Comparison of ENCODE assay signal across 29 cellular contexts in the genomic region with DNA sequence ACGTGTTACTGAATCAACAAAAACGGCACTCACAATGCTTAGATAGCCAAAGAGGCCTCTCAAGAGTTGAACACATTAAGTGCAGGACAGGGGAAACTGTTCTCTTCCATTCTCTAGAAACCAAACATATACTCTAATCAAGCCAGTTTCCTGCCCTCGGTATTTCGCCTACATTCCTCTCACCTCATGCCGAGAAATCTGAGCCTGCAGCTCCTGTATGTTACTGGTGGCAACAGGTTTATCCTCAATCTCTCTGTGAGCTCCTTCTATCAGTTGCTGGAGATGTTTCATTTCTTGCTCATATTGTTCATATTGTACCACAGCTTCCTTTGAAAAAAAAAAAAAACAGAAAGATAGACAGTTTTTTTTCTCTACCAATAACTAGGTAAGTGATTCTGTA.
"Had no signal": no experiment of that assay in that cellular context is flagged by ENCODE, and none has a peak within 500 bp of the region (broad histone marks: within the 10 kb centered on the region; RNA-seq: fewer than 3 reads in every experiment).

No MANE protein-coding gene starts in this region.

- H3K36me3 Mint-ChIP-seq: stimulated activated memory B cell treated with anti-CD40 and anti-IgM and Interleukin-4, amounts not matched to agents 10 μg/mL and 1 μg/mL and 100 μg/mL, for 72 hours had no signal

- H2AFZ ChIP-seq: hepatocyte, parathyroid adenoma had no signal

- H3K4me3 ChIP-seq: gastroesophageal sphincter, heart left ventricle, hepatocyte, right lobe of liver, testis, tibial artery, upper lobe of left lung had no signal

- H3K4me2 ChIP-seq: hepatocyte had no signal

- H3K27me3 Mint-ChIP-seq: progenitor cell of endocrine pancreas; stimulated activated memory B cell treated with anti-CD40 and anti-IgM and Interleukin-4, amounts not matched to agents 10 μg/mL and 1 μg/mL and 100 μg/mL, for 72 hours had no signal

- DNase-seq: cerebellar nuclear complex; effector CD8-positive, alpha-beta T cell; endodermal cell; foreskin keratinocyte; heart left ventricle; kidney; mesenchymal stem cell; midbrain; natural killer cell; right lobe of liver; stimulated activated CD4-positive, alpha-beta T cell treated with anti-CD3 and anti-CD28 coated beads, Interleukin-2, amount 100 ng/mL, for 24 hours; stimulated activated CD4-positive, alpha-beta T cell treated with anti-CD3 and anti-CD28 coated beads, Interleukin-4, amount 100 ng/mL, for 24 hours; stimulated activated naive CD8-positive, alpha-beta T cell treated with anti-CD3 and anti-CD28 coated beads, Interleukin-15, Interleukin-2, amounts not matched to agents 100 U/mL and 50 U/mL, for 24 hours; substantia nigra; testis; tibial artery; upper lobe of left lung had no signal

- H3K4me3 Mint-ChIP-seq: endodermal cell; natural killer cell; neural crest cell; stimulated activated memory B cell treated with anti-CD40 and anti-IgM and Interleukin-4, amounts not matched to agents 10 μg/mL and 1 μg/mL and 100 μg/mL, for 72 hours had no signal

- H3K79me2 ChIP-seq: hepatocyte, parathyroid adenoma had no signal

- H3K9me3 ChIP-seq: gastroesophageal sphincter, heart left ventricle, neutrophil, right lobe of liver, testis, tibial artery, upper lobe of left lung had no signal

- H3K4me1 Mint-ChIP-seq: neural crest cell; stimulated activated memory B cell treated with anti-CD40 and anti-IgM and Interleukin-4, amounts not matched to agents 10 μg/mL and 1 μg/mL and 100 μg/mL, for 72 hours had no signal

- H3K9ac ChIP-seq: parathyroid adenoma had no signal

- H3K9me3 Mint-ChIP-seq: endodermal cell; natural killer cell; neural crest cell; stimulated activated memory B cell treated with anti-CD40 and anti-IgM and Interleukin-4, amounts not matched to agents 10 μg/mL and 1 μg/mL and 100 μg/mL, for 72 hours had no signal

- H3K36me3 ChIP-seq: right lobe of liver had no signal

- H3K27ac ChIP-seq: epithelial cell of prostate, foreskin keratinocyte, gastroesophageal sphincter, heart left ventricle, hepatocyte, neutrophil, parathyroid adenoma, right lobe of liver, testis, tibial artery, upper lobe of left lung had no signal

- FAIRE-seq: colon, kidney, urothelium cell line had no signal

- ATAC-seq: esophagus mucosa; foreskin keratinocyte; gastroesophageal sphincter; heart left ventricle; left lobe of liver; natural killer cell; right lobe of liver; stimulated activated memory B cell treated with anti-CD40 and anti-IgM and Interleukin-4, amounts not matched to agents 10 μg/mL and 1 μg/mL and 100 μg/mL, for 72 hours; stimulated activated naive CD8-positive, alpha-beta T cell treated with anti-CD3 and anti-CD28 coated beads, Interleukin-15, Interleukin-2, amounts not matched to agents 100 U/mL and 50 U/mL, for 24 hours had no signal

- H3K27ac Mint-ChIP-seq: endodermal cell; progenitor cell of endocrine pancreas; stimulated activated memory B cell treated with anti-CD40 and anti-IgM and Interleukin-4, amounts not matched to agents 10 μg/mL and 1 μg/mL and 100 μg/mL, for 72 hours had no signal

- H3K4me1 ChIP-seq: foreskin keratinocyte, gastroesophageal sphincter, parathyroid adenoma, testis, tibial artery had no signal

- H3K27me3 ChIP-seq: foreskin keratinocyte, gastroesophageal sphincter, heart left ventricle, hepatocyte, neutrophil, right lobe of liver, testis, tibial artery, upper lobe of left lung had no signal
